Comparison of ENCODE assay signal across 41 cellular contexts in genomic region chr6:77416839-77417238, GRCh38. TPM values are rescaled to one million over a fixed set of nuclear protein-coding genes. Genes with fewer than 3 reads are reported as not detected.
"Had no signal": no experiment of that assay in that cellular context is flagged by ENCODE, and none has a peak within 500 bp of the region (broad histone marks: within the 10 kb centered on the region; RNA-seq: fewer than 3 reads in every experiment).

No MANE protein-coding gene starts in this region.

- H3K4me3 Mint-ChIP-seq: activated B cell treated with CpG ODN at 0.5 μM for 24 hours; activated CD4-positive, alpha-beta memory T cell treated with anti-CD3 and anti-CD28 coated beads for 36 hours; activated CD4-positive, alpha-beta T cell treated with anti-CD3 and anti-CD28 coated beads, Interleukin-2, amount 10 ng/mL, durations not matched to agents 24 days and 14 days; activated CD8-positive, alpha-beta T cell treated with anti-CD3 and anti-CD28 coated beads for 36 hours; activated naive CD4-positive, alpha-beta T cell treated with anti-CD3 and anti-CD28 coated beads for 36 hours; activated naive CD8-positive, alpha-beta T cell treated with anti-CD3 and anti-CD28 coated beads for 36 hours; activated T-cell treated with anti-CD3 and anti-CD28 coated beads, Interleukin-2, amount 50 U/mL, for 4 hours; activated T-cell treated with anti-CD3 and anti-CD28 coated beads, Interleukin-2, amount 50 U/mL, for 72 hours; activated T-helper 1 cell treated with anti-CD3 and anti-CD28 coated beads, Interleukin-12 subunit alpha, Interleukin-12 subunit beta, Interleukin-2, Interleukin-4 antibody, amounts not matched to agents 30 ng/mL and 10 ng/mL and 1 ng/mL, durations not matched to agents 14 hours and 24 hours and 36 hours; activated T-helper 17 cell treated with anti-CD3 and anti-CD28 coated beads, Interleukin-2, amount 50 U/mL, for 72 hours; central memory CD8-positive, alpha-beta T cell; T-helper 1 cell treated with Interleukin-12 subunit alpha and Interleukin-12 subunit beta and Interleukin-4 antibody, amounts not matched to agents 30 μg/mL and 1 μg/mL, for 36 hours; T-helper 2 cell treated with Interferon-gamma antibody and Interleukin-4, amounts not matched to agents 5 μg/mL and 100 μg/mL, for 36 hours had no signal

- H3K4me1 ChIP-seq: adrenal gland, body of pancreas, breast epithelium had no signal

- H3K9me3 ChIP-seq: adrenal gland, body of pancreas, breast epithelium had no signal

- H3K27ac Mint-ChIP-seq: activated B cell treated with CpG ODN at 0.5 μM for 24 hours; activated CD4-positive, alpha-beta memory T cell treated with anti-CD3 and anti-CD28 coated beads for 36 hours; activated CD4-positive, alpha-beta T cell treated with anti-CD3 and anti-CD28 coated beads, Interleukin-2, amount 10 ng/mL, durations not matched to agents 24 days and 14 days; activated CD8-positive, alpha-beta T cell treated with anti-CD3 and anti-CD28 coated beads for 36 hours; activated naive CD4-positive, alpha-beta T cell treated with anti-CD3 and anti-CD28 coated beads for 36 hours; activated naive CD4-positive, alpha-beta T cell treated with anti-CD3 and anti-CD28 coated beads, Interleukin-2, amount 50 U/mL, for 72 hours; activated naive CD8-positive, alpha-beta T cell treated with anti-CD3 and anti-CD28 coated beads for 36 hours; activated T-cell treated with anti-CD3 and anti-CD28 coated beads, Interleukin-2, amount 50 U/mL, for 72 hours; activated T-helper 1 cell treated with anti-CD3 and anti-CD28 coated beads, Interleukin-12 subunit alpha, Interleukin-12 subunit beta, Interleukin-2, Interleukin-4 antibody, amounts not matched to agents 30 ng/mL and 10 ng/mL and 1 ng/mL, durations not matched to agents 14 hours and 24 hours and 36 hours; activated T-helper 17 cell treated with anti-CD3 and anti-CD28 coated beads, Interleukin-2, amount 50 U/mL, for 72 hours; T-helper 1 cell treated with Interleukin-12 subunit alpha and Interleukin-12 subunit beta and Interleukin-4 antibody, amounts not matched to agents 30 μg/mL and 1 μg/mL, for 36 hours; T-helper 2 cell treated with Interferon-gamma antibody and Interleukin-4, amounts not matched to agents 5 μg/mL and 100 μg/mL, for 36 hours had no signal

- H3K27me3 Mint-ChIP-seq: activated B cell treated with CpG ODN at 0.5 μM for 24 hours; activated CD4-positive, alpha-beta memory T cell treated with anti-CD3 and anti-CD28 coated beads for 36 hours; activated CD4-positive, alpha-beta T cell treated with anti-CD3 and anti-CD28 coated beads, Interleukin-2, amount 10 ng/mL, durations not matched to agents 24 days and 14 days; activated CD8-positive, alpha-beta T cell treated with anti-CD3 and anti-CD28 coated beads for 36 hours; activated naive CD8-positive, alpha-beta T cell treated with anti-CD3 and anti-CD28 coated beads for 36 hours; activated T-helper 17 cell treated with anti-CD3 and anti-CD28 coated beads, Interleukin-2, amount 50 U/mL, for 72 hours; central memory CD8-positive, alpha-beta T cell had no signal

- DNase-seq: activated B cell treated with CpG ODN at 0.5 μM for 24 hours; activated CD4-positive, alpha-beta memory T cell treated with anti-CD3 and anti-CD28 coated beads for 36 hours; activated CD4-positive, alpha-beta T cell treated with anti-CD3 and anti-CD28 coated beads for 4 hours; activated CD4-positive, alpha-beta T cell treated with anti-CD3 and anti-CD28 coated beads, Interleukin-2, amount 10 ng/mL, durations not matched to agents 24 days and 14 days; activated CD4-positive, alpha-beta T cell treated with anti-CD3 and anti-CD28 coated beads, Interleukin-2, amount 50 U/mL, for 1 hour; activated CD4-positive, alpha-beta T cell treated with anti-CD3 and anti-CD28 coated beads, Interleukin-2, amount 50 U/mL, for 4 hours; activated CD4-positive, CD25-positive, alpha-beta regulatory T cell treated with anti-CD3 and anti-CD28 coated beads, Interleukin-2, amount 50 U/mL, for 72 hours; activated CD8-positive, alpha-beta memory T cell treated with anti-CD3 and anti-CD28 coated beads, Interleukin-2, amount 50 U/mL, for 4 hours; activated CD8-positive, alpha-beta T cell treated with anti-CD3 and anti-CD28 coated beads for 36 hours; activated effector memory CD4-positive, alpha-beta T cell treated with anti-CD3 and anti-CD28 coated beads, Interleukin-2, amount 50 U/mL, for 16 hours; activated gamma-delta T cell treated with Interleukin-2 at 50 U/mL for 16 hours; activated naive CD4-positive, alpha-beta T cell; activated naive CD4-positive, alpha-beta T cell treated with anti-CD3 and anti-CD28 coated beads for 36 hours; activated naive CD4-positive, alpha-beta T cell treated with anti-CD3 and anti-CD28 coated beads, Interleukin-2, amount 50 U/mL, for 16 hours; activated naive CD8-positive, alpha-beta T cell treated with anti-CD3 and anti-CD28 coated beads for 36 hours; activated T-cell treated with anti-CD3 and anti-CD28 coated beads for 4 hours; activated T-cell treated with anti-CD3 and anti-CD28 coated beads, Interleukin-2, amount 50 U/mL, for 1 hour; activated T-cell treated with anti-CD3 and anti-CD28 coated beads, Interleukin-2, amount 50 U/mL, for 4 hours; activated T-cell treated with anti-CD3 and anti-CD28 coated beads, Interleukin-2, amount 50 U/mL, for 72 hours; adrenal gland; amniotic stem cell; aorta; body of pancreas; brain microvascular endothelial cell; caudate nucleus; cerebellar nuclear complex; T-helper 1 cell; T-helper 2 cell; T-helper 9 cell had no signal

- H3K4me1 Mint-ChIP-seq: activated B cell treated with CpG ODN at 0.5 μM for 24 hours; activated CD4-positive, alpha-beta T cell treated with anti-CD3 and anti-CD28 coated beads, Interleukin-2, amount 10 ng/mL, durations not matched to agents 24 days and 14 days; activated naive CD8-positive, alpha-beta T cell treated with anti-CD3 and anti-CD28 coated beads for 36 hours; activated T-helper 17 cell treated with anti-CD3 and anti-CD28 coated beads, Interleukin-2, amount 50 U/mL, for 72 hours; central memory CD8-positive, alpha-beta T cell had no signal

- FAIRE-seq: astrocyte, TTC549 had no signal

- H3K9me3 Mint-ChIP-seq: activated CD4-positive, alpha-beta memory T cell treated with anti-CD3 and anti-CD28 coated beads for 36 hours; activated CD4-positive, alpha-beta T cell treated with anti-CD3 and anti-CD28 coated beads, Interleukin-2, amount 10 ng/mL, durations not matched to agents 24 days and 14 days; activated CD8-positive, alpha-beta T cell treated with anti-CD3 and anti-CD28 coated beads for 36 hours; activated naive CD4-positive, alpha-beta T cell treated with anti-CD3 and anti-CD28 coated beads, Interleukin-2, amount 50 U/mL, for 72 hours; activated naive CD8-positive, alpha-beta T cell treated with anti-CD3 and anti-CD28 coated beads for 36 hours; activated T-helper 1 cell treated with anti-CD3 and anti-CD28 coated beads, Interleukin-12 subunit alpha, Interleukin-12 subunit beta, Interleukin-2, Interleukin-4 antibody, amounts not matched to agents 30 ng/mL and 10 ng/mL and 1 ng/mL, durations not matched to agents 14 hours and 24 hours and 36 hours; activated T-helper 17 cell treated with anti-CD3 and anti-CD28 coated beads, Interleukin-2, amount 50 U/mL, for 72 hours; T-helper 1 cell treated with Interleukin-12 subunit alpha and Interleukin-12 subunit beta and Interleukin-4 antibody, amounts not matched to agents 30 μg/mL and 1 μg/mL, for 36 hours had no signal

- H3K27me3 ChIP-seq: adrenal gland, body of pancreas, brain microvascular endothelial cell, breast epithelium, cardiac muscle cell had no signal

- ATAC-seq: activated CD8-positive, alpha-beta T cell treated with anti-CD3 and anti-CD28 coated beads for 36 hours; activated naive CD4-positive, alpha-beta T cell treated with anti-CD3 and anti-CD28 coated beads, Interleukin-2, amount 50 U/mL, for 72 hours; activated T-cell treated with anti-CD3 and anti-CD28 coated beads, Interleukin-2, amount 50 U/mL, for 4 hours; activated T-cell treated with anti-CD3 and anti-CD28 coated beads, Interleukin-2, amount 50 U/mL, for 72 hours; activated T-helper 17 cell treated with anti-CD3 and anti-CD28 coated beads, Interleukin-2, amount 50 U/mL, for 72 hours; body of pancreas had no signal

- H3K27ac ChIP-seq: adrenal gland, body of pancreas, brain microvascular endothelial cell, breast epithelium, cardiac muscle cell, VCaP had no signal

- H3K4me3 ChIP-seq: adrenal gland, body of pancreas, breast epithelium, cardiac muscle cell had no signal

- H3K36me3 ChIP-seq: adrenal gland, brain microvascular endothelial cell, breast epithelium, cardiac muscle cell had no signal

- H3K36me3 Mint-ChIP-seq: activated CD4-positive, alpha-beta memory T cell treated with anti-CD3 and anti-CD28 coated beads for 36 hours; activated naive CD4-positive, alpha-beta T cell treated with anti-CD3 and anti-CD28 coated beads, Interleukin-2, amount 50 U/mL, for 72 hours; activated naive CD8-positive, alpha-beta T cell treated with anti-CD3 and anti-CD28 coated beads for 36 hours had no signal

RNA-seq across cellular contexts. Expression of gene HTR1B, which starts 46.5 kb away (rescaled TPM):
- total RNA-seq: activated B cell treated with CpG ODN at 0.5 μM for 24 hours; activated CD4-positive, alpha-beta memory T cell treated with anti-CD3 and anti-CD28 coated beads for 36 hours; activated CD4-positive, alpha-beta T cell treated with anti-CD3 and anti-CD28 coated beads, Interleukin-2, amount 10 ng/mL, durations not matched to agents 24 days and 14 days; activated CD8-positive, alpha-beta memory T cell treated with anti-CD3 and anti-CD28 coated beads for 36 hours; activated CD8-positive, alpha-beta T cell treated with anti-CD3 and anti-CD28 coated beads for 36 hours; activated naive CD4-positive, alpha-beta T cell treated with anti-CD3 and anti-CD28 coated beads for 36 hours; activated naive CD4-positive, alpha-beta T cell treated with anti-CD3 and anti-CD28 coated beads, Interleukin-2, amount 50 U/mL, for 72 hours; activated naive CD8-positive, alpha-beta T cell treated with anti-CD3 and anti-CD28 coated beads for 36 hours; activated T-cell treated with anti-CD3 and anti-CD28 coated beads, Interleukin-2, amount 50 U/mL, for 4 hours; activated T-cell treated with anti-CD3 and anti-CD28 coated beads, Interleukin-2, amount 50 U/mL, for 72 hours; activated T-helper 1 cell treated with anti-CD3 and anti-CD28 coated beads, Interleukin-12 subunit alpha, Interleukin-12 subunit beta, Interleukin-2, Interleukin-4 antibody, amounts not matched to agents 30 ng/mL and 10 ng/mL and 1 ng/mL, durations not matched to agents 14 hours and 24 hours and 36 hours; activated T-helper 17 cell treated with anti-CD3 and anti-CD28 coated beads, Interleukin-2, amount 50 U/mL, for 72 hours had no signal
